Comparison of ENCODE assay signal across 8 cellular contexts in genomic region chr10:100009793-100010676, GRCh38. TPM values are rescaled to one million over a fixed set of nuclear protein-coding genes. Genes with fewer than 3 reads are reported as not detected.
DNase-seq lines count a peak whose midpoint lies in the region; ATAC-seq, FAIRE-seq and TF ChIP-seq lines count a peak whose summit lies in the region.

DNMBP (minus strand) TSS chr10:100009947; CDS start chr10:99972124, 37,823 bp downstream.

- no peaks in the 10 kb centered on the region for H3K9me3 ChIP-seq in spleen

- TF ChIP-seq CTCF in WTC11 (IDR thresholded peaks at IDR 0.05) = peak; percentile 64
- peak; percentile 25 for TF ChIP-seq CTCF in bronchial epithelial cell (IDR thresholded peaks at IDR 0.05; ENCODE audit: insufficient read depth, low read length, severe bottlenecking)
- peak; percentile 10 to 74 (median 56) for TF ChIP-seq CTCF in spleen (IDR thresholded peaks at IDR 0.05 in 8 of 11, conservative IDR thresholded peaks at IDR 0.05 in 3 of 11)

- WGBS in spleen, 5 donors = 4 to 12% (median 8%) methylated on average over 23 to 86 of the region's 86 CpGs

- peak within 1 kb of the TSS; percentile 44 to 91 (median 82) for H3K27ac ChIP-seq in spleen

- H3K4me3 ChIP-seq in bronchial epithelial cell (ENCODE audit: low read depth, low read length) (peak within 1 kb of the TSS; percentile 77), spleen (peak within 1 kb of the TSS; percentile 64 to 85 (median 76))

- H3K9me3 Mint-ChIP-seq in WTC11 = no peaks in the 10 kb centered on the region

- intact Hi-C loops in spleen (cut with DNase I; ENCODE audit: low total_unique reads) = no loop called here

- CTCF ChIA-PET in WTC11 (lab: Charles Lee) = interaction anchor here (0.6 to 3.7 kb wide), 26 partner anchors 8 to 230 kb away, joined by 3 to 54 read pairs (median 5); no protein-coding TSS in a partner anchor

- H3K4me1 ChIP-seq in spleen = peaks cover 20 to 60% (median 44%) of the 10 kb centered on the region in 6 donors

- ATAC-seq in HG02759 (IDR thresholded peaks at IDR 0.05; ENCODE audit: unreplicated experiment) = peak; percentile 77
- ATAC-seq in WTC11 = peak; percentile 96

- H3K27me3 Mint-ChIP-seq in WTC11 (ENCODE audit: low read depth) = peaks cover 21% of the 10 kb centered on the region

- H3K36me3 ChIP-seq in bronchial epithelial cell (ENCODE audit: control insufficient read depth, insufficient read depth, low read length) = no peaks in the 10 kb centered on the region
- H3K36me3 ChIP-seq in spleen = no peaks in the 10 kb centered on the region

- no peaks in the 10 kb centered on the region for H3K36me3 Mint-ChIP-seq in WTC11

- FAIRE-seq in bronchial epithelial cell (lab: Jason Lieb, UNC) = no peak

- H3K4me3 Mint-ChIP-seq in WTC11 = peak within 1 kb of the TSS; percentile 82

- POLR2A ChIA-PET in WTC11 (lab: Charles Lee) = interaction anchor here (0.9 to 1.5 kb wide), 2 partner anchors 92 to 96 kb away, joined by 3 to 8 read pairs; no protein-coding TSS in a partner anchor

- no peak for TF ChIP-seq POLR2A in spleen (IDR thresholded peaks at IDR 0.05)

- H3K27ac Mint-ChIP-seq in WTC11 = no peak within 1 kb of the TSS

- H3K27me3 ChIP-seq in bronchial epithelial cell (ENCODE audit: control insufficient read depth, insufficient read depth, low read length) (no peaks in the 10 kb centered on the region), spleen (replicated peaks in 1 of 7) (no peaks in the 10 kb centered on the region)

- DNase-seq in NCI-H2107 (lab: John Stamatoyannopoulos, UW) (peak; percentile 9), NCI-H2107 treated with DMSO at 0.1 percent for 48 hours (lab: John Stamatoyannopoulos, UW; ENCODE audit: unreplicated experiment) (no peak), NCI-H146 (lab: John Stamatoyannopoulos, UW) (peak; percentile 85), WTC11 (ENCODE audit: low spot score) (peak; percentile 84), bronchial epithelial cell (ENCODE audit: low read depth) (peak; percentile 50), inferior parietal cortex (ENCODE audit: extremely low spot score) (peak; percentile 39), spleen (peak; percentile 97)

- H3K4me1 Mint-ChIP-seq in WTC11 = peaks cover 40% of the 10 kb centered on the region

TF ChIP-seq in WTC11, 78 proteins besides CTCF, POLR2A, EP300 and RAD21 (continues in another document):
- TF ChIP-seq FOXK1 (CRISPR knock-in tag; IDR thresholded peaks at IDR 0.05) = 0 out of 2 replicates have a peak, but pooled peaks have one; percentile 28
- peak; percentile 87 for TF ChIP-seq CBFB (CRISPR knock-in tag; IDR thresholded peaks at IDR 0.05; ENCODE audit: low read depth)
- TF ChIP-seq FOXP4 (CRISPR knock-in tag; IDR thresholded peaks at IDR 0.05) = 0 out of 2 replicates have a peak, but pooled peaks have one; percentile 21
- TF ChIP-seq, protein P1, sequence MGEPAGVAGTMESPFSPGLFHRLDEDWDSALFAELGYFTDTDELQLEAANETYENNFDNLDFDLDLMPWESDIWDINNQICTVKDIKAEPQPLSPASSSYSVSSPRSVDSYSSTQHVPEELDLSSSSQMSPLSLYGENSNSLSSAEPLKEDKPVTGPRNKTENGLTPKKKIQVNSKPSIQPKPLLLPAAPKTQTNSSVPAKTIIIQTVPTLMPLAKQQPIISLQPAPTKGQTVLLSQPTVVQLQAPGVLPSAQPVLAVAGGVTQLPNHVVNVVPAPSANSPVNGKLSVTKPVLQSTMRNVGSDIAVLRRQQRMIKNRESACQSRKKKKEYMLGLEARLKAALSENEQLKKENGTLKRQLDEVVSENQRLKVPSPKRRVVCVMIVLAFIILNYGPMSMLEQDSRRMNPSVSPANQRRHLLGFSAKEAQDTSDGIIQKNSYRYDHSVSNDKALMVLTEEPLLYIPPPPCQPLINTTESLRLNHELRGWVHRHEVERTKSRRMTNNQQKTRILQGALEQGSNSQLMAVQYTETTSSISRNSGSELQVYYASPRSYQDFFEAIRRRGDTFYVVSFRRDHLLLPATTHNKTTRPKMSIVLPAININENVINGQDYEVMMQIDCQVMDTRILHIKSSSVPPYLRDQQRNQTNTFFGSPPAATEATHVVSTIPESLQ (CRISPR knock-in tag; IDR thresholded peaks at IDR 0.05) = no peak
- TF ChIP-seq, protein P2, sequence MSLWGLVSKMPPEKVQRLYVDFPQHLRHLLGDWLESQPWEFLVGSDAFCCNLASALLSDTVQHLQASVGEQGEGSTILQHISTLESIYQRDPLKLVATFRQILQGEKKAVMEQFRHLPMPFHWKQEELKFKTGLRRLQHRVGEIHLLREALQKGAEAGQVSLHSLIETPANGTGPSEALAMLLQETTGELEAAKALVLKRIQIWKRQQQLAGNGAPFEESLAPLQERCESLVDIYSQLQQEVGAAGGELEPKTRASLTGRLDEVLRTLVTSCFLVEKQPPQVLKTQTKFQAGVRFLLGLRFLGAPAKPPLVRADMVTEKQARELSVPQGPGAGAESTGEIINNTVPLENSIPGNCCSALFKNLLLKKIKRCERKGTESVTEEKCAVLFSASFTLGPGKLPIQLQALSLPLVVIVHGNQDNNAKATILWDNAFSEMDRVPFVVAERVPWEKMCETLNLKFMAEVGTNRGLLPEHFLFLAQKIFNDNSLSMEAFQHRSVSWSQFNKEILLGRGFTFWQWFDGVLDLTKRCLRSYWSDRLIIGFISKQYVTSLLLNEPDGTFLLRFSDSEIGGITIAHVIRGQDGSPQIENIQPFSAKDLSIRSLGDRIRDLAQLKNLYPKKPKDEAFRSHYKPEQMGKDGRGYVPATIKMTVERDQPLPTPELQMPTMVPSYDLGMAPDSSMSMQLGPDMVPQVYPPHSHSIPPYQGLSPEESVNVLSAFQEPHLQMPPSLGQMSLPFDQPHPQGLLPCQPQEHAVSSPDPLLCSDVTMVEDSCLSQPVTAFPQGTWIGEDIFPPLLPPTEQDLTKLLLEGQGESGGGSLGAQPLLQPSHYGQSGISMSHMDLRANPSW (CRISPR knock-in tag; conservative IDR thresholded peaks at IDR 0.05; ENCODE audit: low read depth) = peak; percentile 76; the same call in 1 of the 2 replicates
- TF ChIP-seq EMX1 (CRISPR knock-in tag; IDR thresholded peaks at IDR 0.05) = no peak
- TF ChIP-seq, protein P3, sequence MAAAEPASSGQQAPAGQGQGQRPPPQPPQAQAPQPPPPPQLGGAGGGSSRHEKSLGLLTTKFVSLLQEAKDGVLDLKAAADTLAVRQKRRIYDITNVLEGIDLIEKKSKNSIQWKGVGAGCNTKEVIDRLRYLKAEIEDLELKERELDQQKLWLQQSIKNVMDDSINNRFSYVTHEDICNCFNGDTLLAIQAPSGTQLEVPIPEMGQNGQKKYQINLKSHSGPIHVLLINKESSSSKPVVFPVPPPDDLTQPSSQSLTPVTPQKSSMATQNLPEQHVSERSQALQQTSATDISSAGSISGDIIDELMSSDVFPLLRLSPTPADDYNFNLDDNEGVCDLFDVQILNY (CRISPR knock-in tag; IDR thresholded peaks at IDR 0.05) = peak; percentile 73; the same call in 1 of the 2 replicates
- no peak for TF ChIP-seq RORB (CRISPR knock-in tag; IDR thresholded peaks at IDR 0.05)
- TF ChIP-seq GTF2I (CRISPR knock-in tag; conservative IDR thresholded peaks at IDR 0.05) = no peak
- peak; percentile 48; the same call in 1 of the 2 replicates for TF ChIP-seq ZNF671 (CRISPR knock-in tag; IDR thresholded peaks at IDR 0.05)
- peak; percentile 82 for TF ChIP-seq SP1 (CRISPR knock-in tag; conservative IDR thresholded peaks at IDR 0.05)
- TF ChIP-seq, protein P4, sequence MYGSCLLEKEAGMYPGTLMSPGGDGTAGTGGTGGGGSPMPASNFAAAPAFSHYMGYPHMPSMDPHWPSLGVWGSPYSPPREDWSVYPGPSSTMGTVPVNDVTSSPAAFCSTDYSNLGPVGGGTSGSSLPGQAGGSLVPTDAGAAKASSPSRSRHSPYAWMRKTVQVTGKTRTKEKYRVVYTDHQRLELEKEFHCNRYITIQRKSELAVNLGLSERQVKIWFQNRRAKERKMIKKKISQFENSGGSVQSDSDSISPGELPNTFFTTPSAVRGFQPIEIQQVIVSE (CRISPR knock-in tag; IDR thresholded peaks at IDR 0.05; ENCODE audit: borderline replicate concordance) = no peak
- TF ChIP-seq, protein P5, sequence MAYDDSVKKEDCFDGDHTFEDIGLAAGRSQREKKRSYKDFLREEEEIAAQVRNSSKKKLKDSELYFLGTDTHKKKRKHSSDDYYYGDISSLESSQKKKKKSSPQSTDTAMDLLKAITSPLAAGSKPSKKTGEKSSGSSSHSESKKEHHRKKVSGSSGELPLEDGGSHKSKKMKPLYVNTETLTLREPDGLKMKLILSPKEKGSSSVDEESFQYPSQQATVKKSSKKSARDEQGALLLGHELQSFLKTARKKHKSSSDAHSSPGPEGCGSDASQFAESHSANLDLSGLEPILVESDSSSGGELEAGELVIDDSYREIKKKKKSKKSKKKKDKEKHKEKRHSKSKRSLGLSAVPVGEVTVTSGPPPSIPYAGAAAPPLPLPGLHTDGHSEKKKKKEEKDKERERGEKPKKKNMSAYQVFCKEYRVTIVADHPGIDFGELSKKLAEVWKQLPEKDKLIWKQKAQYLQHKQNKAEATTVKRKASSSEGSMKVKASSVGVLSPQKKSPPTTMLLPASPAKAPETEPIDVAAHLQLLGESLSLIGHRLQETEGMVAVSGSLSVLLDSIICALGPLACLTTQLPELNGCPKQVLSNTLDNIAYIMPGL (CRISPR knock-in tag; IDR thresholded peaks at IDR 0.05) = no peak

RNA-seq across cellular contexts. Expression of gene DNMBP, which starts in this region (rescaled TPM):
- total RNA-seq in WTC11 (2021) (19.7 to 25.3 TPM (median 22.2 TPM) in 3 replicates), bronchial epithelial cell (4.0 and 5.0 TPM in 2 replicates), spleen (10 to 100 TPM; 15.3 to 19.5 (median 16.9) TPM)
- polyA plus RNA-seq in spleen = 1 to 10 TPM; 4.6 to 8.9 (median 6.3) TPM
